8 cellular contexts compared by ENCODE assay signal in genomic region chr9:136949817-136950655, GRCh38. TPM values are rescaled to one million over a fixed set of nuclear protein-coding genes. Genes with fewer than 3 reads are reported as not detected.
DNase-seq lines count a peak whose midpoint lies in the region; ATAC-seq and TF ChIP-seq lines count a peak whose summit lies in the region.

No MANE protein-coding gene starts in this region.

- peak; percentile 85 for ATAC-seq in GM21423 (IDR thresholded peaks at IDR 0.05; ENCODE audit: unreplicated experiment)

- H3K27me3 ChIP-seq in HUES64 (ENCODE audit: insufficient read depth, low read length) (no peaks in the 10 kb centered on the region), OCI-LY1 (ENCODE audit: insufficient read depth, low read length) (peaks cover 8% of the 10 kb centered on the region; the same call in 1 of the 2 replicates), esophagus (ENCODE audit: control insufficient read depth in 1 of 2, insufficient read depth in 2 of 2, low read length in 2 of 2) (no peaks in the 10 kb centered on the region), mucosa of stomach (ENCODE audit: control insufficient read depth, insufficient read depth, low read length) (no peaks in the 10 kb centered on the region)

- H3K27ac ChIP-seq in HUES64 (ENCODE audit: low read depth, low read length) (peak overlapping the region; percentile 63), OCI-LY1 (ENCODE audit: low read depth, low read length, poor library complexity, severe bottlenecking) (no peak overlapping the region), esophagus (ENCODE audit: low read depth in 2 of 2, low read length in 1 of 2) (peak overlapping the region; percentile 95 to 96)

- peak; percentile 31; the same call in 1 of the 2 replicates for TF ChIP-seq CTCF in OCI-LY1 (IDR thresholded peaks at IDR 0.05; ENCODE audit: low read length)

- no peaks in the 10 kb centered on the region for H4K20me1 ChIP-seq in OCI-LY1 (ENCODE audit: insufficient read depth, low read length)

- no peaks in the 10 kb centered on the region for H3K9me2 ChIP-seq in OCI-LY1 (ENCODE audit: low read depth, low read length)

- H3K4me2 ChIP-seq in OCI-LY1 (ENCODE audit: low read length), result peak overlapping the region; percentile 80

- 4% methylated on average over 63 of the region's 63 CpGs for WGBS in HUES64
- 2% methylated on average over 48 to 63 of the region's 63 CpGs for WGBS in esophagus, 2 donors

- H3F3A ChIP-seq in OCI-LY1 (ENCODE audit: insufficient read depth, low read length), result no peaks in the 10 kb centered on the region

- peak; percentile 91 for DNase-seq in DMS 273 (lab: John Stamatoyannopoulos, UW; ENCODE audit: unreplicated experiment)
- peak; percentile 93 for DNase-seq in activated T-cell treated with anti-CD3 and anti-CD28 coated beads for 48 hours (ENCODE audit: low read depth)
- peak; percentile 97 for DNase-seq in stimulated activated CD8-positive, alpha-beta memory T cell treated with anti-CD3 and anti-CD28 coated beads, Interleukin-4, amount 100 ng/mL, for 48 hours

- H3K4me1 ChIP-seq in HUES64 (ENCODE audit: insufficient read depth, low read length) (peaks cover 7% of the 10 kb centered on the region), OCI-LY1 (ENCODE audit: insufficient read depth, low read length, severe bottlenecking) (peaks cover 14% of the 10 kb centered on the region), esophagus (ENCODE audit: control insufficient read depth in 2 of 2, insufficient read depth in 2 of 2, low read length in 1 of 2) (peaks cover 3 to 7% of the 10 kb centered on the region in 2 donors), mucosa of stomach (ENCODE audit: control insufficient read depth, insufficient read depth, low read length) (peaks cover 29% of the 10 kb centered on the region)

- H2AFZ ChIP-seq in OCI-LY1 (ENCODE audit: low read length), result no peak overlapping the region

- H3K4me3 ChIP-seq in HUES64 (ENCODE audit: low read length) (peak overlapping the region; percentile 67), OCI-LY1 (ENCODE audit: low read depth, low read length, poor library complexity, severe bottlenecking) (peak overlapping the region; percentile 57), esophagus (ENCODE audit: low read depth in 1 of 2, low read length in 2 of 2) (peak overlapping the region; percentile 56 to 65), mucosa of stomach (ENCODE audit: low read length) (peak overlapping the region; percentile 63)

- no peaks in the 10 kb centered on the region for H3K79me2 ChIP-seq in OCI-LY1 (ENCODE audit: insufficient read depth, low read length)

- H3K9me3 ChIP-seq in HUES64 (ENCODE audit: insufficient read depth, low read depth, low read length) (no peaks in the 10 kb centered on the region), OCI-LY1 (ENCODE audit: low read length) (no peaks in the 10 kb centered on the region), esophagus (ENCODE audit: control insufficient read depth in 2 of 2, insufficient read depth in 1 of 2, low read depth in 1 of 2, low read length in 1 of 2) (no peaks in the 10 kb centered on the region), mucosa of stomach (ENCODE audit: control insufficient read depth, low read length) (no peaks in the 10 kb centered on the region)

- H3K9ac ChIP-seq in HUES64 (ENCODE audit: low read depth, low read length) (peak overlapping the region; percentile 77), OCI-LY1 (ENCODE audit: low read length) (peak overlapping the region; percentile 76), mucosa of stomach (ENCODE audit: low read length) (peak overlapping the region; percentile 81)

- H3K36me3 ChIP-seq in HUES64 (ENCODE audit: insufficient read depth, low read length) (no peaks in the 10 kb centered on the region), OCI-LY1 (ENCODE audit: insufficient read depth, low read length) (no peaks in the 10 kb centered on the region), esophagus (ENCODE audit: control insufficient read depth in 2 of 2, insufficient read depth in 2 of 2, low read length in 1 of 2) (no peaks in the 10 kb centered on the region), mucosa of stomach (ENCODE audit: control insufficient read depth, insufficient read depth, low read length) (no peaks in the 10 kb centered on the region)

RNA-seq across cellular contexts. Expression of gene LCN12, which starts 2.0 kb away (rescaled TPM):
- 0.20 TPM for polyA plus RNA-seq in HUES64 (2013, experiment 1 of 2)
- not detected for polyA plus RNA-seq in HUES64 (2013, experiment 2 of 2)
- polyA plus RNA-seq in esophagus, result under 1 TPM; 0.24 to 0.77 TPM

RNA-seq across cellular contexts. Expression of gene C8G, which starts 5.0 kb away (rescaled TPM):
- polyA plus RNA-seq in HUES64 (2013, experiment 1 of 2), result not detected
- polyA plus RNA-seq in HUES64 (2013, experiment 2 of 2), result not detected
- 1 to 10 TPM; 1.2 to 1.8 TPM for polyA plus RNA-seq in esophagus

RNA-seq across cellular contexts. Expression of gene FBXW5, which starts 5.5 kb away (rescaled TPM):
- 36.2 TPM for polyA plus RNA-seq in HUES64 (2013, experiment 1 of 2)
- polyA plus RNA-seq in HUES64 (2013, experiment 2 of 2), result 34.4 TPM
- 10 to 100 TPM; 91.4 to 97.3 TPM for polyA plus RNA-seq in esophagus

RNA-seq across cellular contexts. Expression of gene PTGDS, which starts 27.3 kb away (rescaled TPM):
- polyA plus RNA-seq in HUES64 (2013, experiment 1 of 2), result 0.60 TPM
- 0.82 TPM for polyA plus RNA-seq in HUES64 (2013, experiment 2 of 2)
- polyA plus RNA-seq in esophagus, result 10 to 100 TPM; 18.4 to 42.3 TPM

RNA-seq across cellular contexts. Expression of gene LCNL1, which starts 32.8 kb away (rescaled TPM):
- polyA plus RNA-seq in HUES64 (2013, experiment 1 of 2), result not detected
- polyA plus RNA-seq in HUES64 (2013, experiment 2 of 2), result 0.19 TPM
- polyA plus RNA-seq in esophagus, result under 1 TPM; 0.20 to 0.55 TPM
